In the genomic region with DNA sequence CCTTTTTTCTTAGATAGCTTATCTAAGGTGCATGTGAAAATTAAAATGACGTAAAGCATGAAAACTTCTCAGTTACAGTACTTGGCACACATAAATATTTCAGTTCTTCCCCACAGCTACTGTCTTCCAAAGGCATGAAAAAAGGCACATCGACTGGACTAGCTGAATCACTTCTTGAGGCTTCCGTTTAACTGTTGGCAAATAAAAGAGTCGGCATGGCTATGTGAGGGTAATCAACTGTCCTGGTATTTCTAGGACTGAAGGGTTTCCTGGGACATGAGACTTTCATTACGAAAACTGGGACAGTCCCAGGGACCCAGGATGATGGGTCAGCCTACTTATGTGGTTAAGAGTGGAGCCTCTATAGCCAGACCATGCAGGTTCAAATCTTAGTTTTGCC, we compare ENCODE assay signal across 20 cellular contexts.
"Had no signal": no experiment of that assay in that cellular context is flagged by ENCODE, and none has a peak within 500 bp of the region (broad histone marks: within the 10 kb centered on the region; RNA-seq: fewer than 3 reads in every experiment).

No MANE protein-coding gene starts in this region.

- H3K4me3 ChIP-seq: coronary artery, dorsolateral prefrontal cortex, esophagus muscularis mucosa, heart right ventricle, left lung, lower lobe of right lung had no signal

- DNase-seq: dermis blood vessel endothelial cell; dorsolateral prefrontal cortex; effector memory CD4-positive, alpha-beta T cell; foreskin keratinocyte; glutamatergic neuron; head of caudate nucleus; heart right ventricle; hippocampal formation; left cardiac atrium; left lung; left ventricle myocardium superior; lower lobe of right lung; midbrain had no signal

- H3K27ac ChIP-seq: coronary artery, dorsolateral prefrontal cortex, esophagus muscularis mucosa, foreskin keratinocyte, heart right ventricle, left lung, lower lobe of right lung had no signal

- FAIRE-seq: colon, endothelial cell of umbilical vein, frontal cortex, islet of Langerhans, keratinocyte had no signal

- H3K4me1 ChIP-seq: foreskin keratinocyte, left lung, lower lobe of right lung had no signal

- ATAC-seq: foreskin keratinocyte, heart right ventricle, left lung, left ventricle myocardium superior, lower lobe of right lung had no signal

- H3K27me3 ChIP-seq: esophagus muscularis mucosa, foreskin keratinocyte, heart right ventricle, left lung had no signal

- H3K9me3 ChIP-seq: esophagus muscularis mucosa, left lung, lower lobe of right lung had no signal

- H3K36me3 ChIP-seq: esophagus muscularis mucosa, heart right ventricle, left lung, lower lobe of right lung had no signal
